8 cellular contexts compared by ENCODE assay signal in the genomic region with DNA sequence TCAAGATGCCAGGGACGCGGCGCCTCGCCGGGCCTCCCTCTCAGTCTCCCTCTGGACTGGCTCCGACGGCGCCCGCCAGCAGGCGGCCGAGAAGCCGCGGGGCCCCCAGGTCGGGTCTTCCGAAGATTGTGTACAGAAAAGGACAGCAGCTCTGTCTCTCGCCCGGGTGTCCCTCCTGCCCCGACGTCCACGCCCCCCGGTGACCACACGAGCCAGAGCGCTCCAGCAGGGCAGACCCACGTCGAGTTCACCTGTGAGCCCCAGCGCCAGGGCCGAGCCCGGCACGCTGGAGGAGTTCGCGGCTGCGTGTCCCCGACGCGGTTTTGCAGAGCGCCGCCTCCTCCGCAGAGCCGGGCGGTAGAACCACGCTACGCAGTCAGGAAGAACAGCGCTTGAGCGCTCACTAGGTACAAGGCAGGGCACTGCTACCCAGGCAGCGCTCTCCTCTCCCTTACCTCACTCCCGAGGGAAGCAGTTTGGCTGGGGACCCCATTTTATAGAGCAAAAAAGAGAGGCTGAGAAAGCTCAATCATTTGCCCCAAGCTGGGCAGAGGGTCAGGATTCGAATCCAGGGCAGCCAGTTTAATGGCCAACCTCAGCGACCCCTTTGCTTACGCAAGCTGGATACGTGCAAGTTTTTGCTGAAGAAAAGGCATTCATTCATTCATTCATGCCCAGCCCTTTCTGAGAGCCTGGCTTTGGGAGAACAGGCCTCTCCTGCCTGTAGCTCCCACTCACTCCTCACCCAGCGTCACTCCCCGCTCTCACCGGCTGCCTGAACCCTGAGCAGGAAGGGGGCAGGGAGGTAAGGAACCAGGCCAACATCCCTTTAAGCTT. TPM values are rescaled to one million over a fixed set of nuclear protein-coding genes. Genes with fewer than 3 reads are reported as not detected.
DNase-seq lines count a peak whose midpoint lies in the region; ATAC-seq and TF ChIP-seq lines count a peak whose summit lies in the region.

No MANE protein-coding gene starts in this region.

- H3K4me3 Mint-ChIP-seq in brain = peak overlapping the region; percentile 93 to 96 (median 94)

- H3K4me1 Mint-ChIP-seq in brain = peaks cover 52% of the 10 kb centered on the region

- DNase-seq in DMS 273 treated with DMSO at 0.1 percent for 48 hours (lab: John Stamatoyannopoulos, UW) (peak; percentile 58), MG63 (peak; percentile 53), UCSD-AML1 (lab: John Stamatoyannopoulos, UW; ENCODE audit: unreplicated experiment) (peak; percentile 72), left kidney (ENCODE audit: low read depth, low spot score) (peak; percentile 89)
- DNase-seq in stimulated activated CD4-positive, alpha-beta T cell treated with anti-CD3 and anti-CD28 coated beads, Interleukin-4, amount 100 ng/mL, for 24 hours = peak; percentile 66

- no peak overlapping the region for H3K4me3 ChIP-seq in MG63

- peaks cover 0 to 8% (median under 1%) of the 10 kb centered on the region in 5 experiments for H3K9me3 Mint-ChIP-seq in brain

- H3K27me3 Mint-ChIP-seq in brain = peaks cover 35% of the 10 kb centered on the region

- TF ChIP-seq CTCF in brain (conservative IDR thresholded peaks at IDR 0.05) = peak; percentile 46 to 56

- ATAC-seq in GM21390 (IDR thresholded peaks at IDR 0.05; ENCODE audit: unreplicated experiment) = no peak
- no peak for ATAC-seq in GM18520 (IDR thresholded peaks at IDR 0.05; ENCODE audit: unreplicated experiment)

- H3K27ac Mint-ChIP-seq in brain = peak overlapping the region in 4 of 5 experiments; percentile 80 to 100 (median 91)

- H3K9me3 ChIP-seq in MG63 = no peaks in the 10 kb centered on the region

- no peaks in the 10 kb centered on the region for H3K27me3 ChIP-seq in MG63

- H3K36me3 Mint-ChIP-seq in brain = no peaks in the 10 kb centered on the region

- peaks cover 4% of the 10 kb centered on the region; the same call in 1 of the 2 replicates for H3K36me3 ChIP-seq in MG63

RNA-seq across cellular contexts. Expression of gene TLE3, which starts 3.0 kb away (rescaled TPM):
- 42.9 and 86.7 TPM in 2 replicates for total RNA-seq in MG63 (2014; rRNA removed; shearing (Covaris generic); ENCODE audit: low replicate concordance)
- polyA plus RNA-seq in brain (ENCODE audit: insufficient read depth, low read depth, low replicate concordance) = 15.7 TPM
